In genomic region chr19:16605552-16605951, GRCh38 we compare ENCODE assay signal across 9 cellular contexts.
A peak's percentile ranks its signal among the peaks of the same experiment; 100 is the strongest.
DNase-seq lines count a peak whose midpoint lies in the region; ATAC-seq and TF ChIP-seq lines count a peak whose summit lies in the region.
"Had no signal": no experiment of that assay in that cellular context is flagged by ENCODE, and none has a peak within 500 bp of the region (broad histone marks: within the 10 kb centered on the region; RNA-seq: fewer than 3 reads in every experiment).

No MANE protein-coding gene starts in this region.

- peak; percentile 88 for DNase-seq in DMS79 (lab: John Stamatoyannopoulos, UW)
- peak; percentile 54 for DNase-seq in medulla oblongata (ENCODE audit: extremely low spot score)
- DNase-seq in stimulated activated CD4-positive, alpha-beta T cell treated with anti-CD3 and anti-CD28 coated beads, Interleukin-12 subunit alpha, Interleukin-12 subunit beta, amount 100 ng/mL, for 4 hours = no peak
- DNase-seq in SIG-M5 (lab: John Stamatoyannopoulos, UW) = no peak
- DNase-seq: SHP77; stimulated activated CD4-positive, alpha-beta T cell treated with anti-CD3 and anti-CD28 coated beads, Interleukin-15, amount 100 ng/mL, for 24 hours; testis had no signal

- no peak overlapping the region for H2AFZ ChIP-seq in SU-DHL-6 (ENCODE audit: low read depth, low read length, severe bottlenecking)

- H3F3A ChIP-seq in SU-DHL-6 (ENCODE audit: insufficient read depth) = peaks cover 22% of the 10 kb centered on the region

- H4K20me1 ChIP-seq in SU-DHL-6 (ENCODE audit: low read depth, low read length) = peaks cover 5% of the 10 kb centered on the region; the same call in 1 of the 2 replicates

- no peak overlapping the region for H3K4me3 ChIP-seq in SU-DHL-6 (ENCODE audit: insufficient read depth, low read length, poor library complexity, severe bottlenecking)
- H3K4me3 ChIP-seq: testis had no signal

- peak overlapping the region; percentile 52 for H3K4me2 ChIP-seq in SU-DHL-6 (ENCODE audit: low read depth, low read length, poor library complexity, severe bottlenecking)

- H3K27me3 ChIP-seq in SU-DHL-6 (ENCODE audit: low read length) = no peaks in the 10 kb centered on the region
- H3K27me3 ChIP-seq: testis had no signal

- H3K27ac ChIP-seq in SU-DHL-6 (ENCODE audit: low read depth, low read length) = peak overlapping the region; percentile 80
- H3K27ac ChIP-seq: testis had no signal

- H3K36me3 ChIP-seq in SU-DHL-6 (ENCODE audit: low read length) = no peaks in the 10 kb centered on the region

- no peak for TF ChIP-seq CTCF in SU-DHL-6 (IDR thresholded peaks at IDR 0.05; ENCODE audit: insufficient read depth, low read length, poor library complexity, severe bottlenecking)

- peaks cover 100% of the 10 kb centered on the region for H3K79me2 ChIP-seq in SU-DHL-6 (ENCODE audit: insufficient read depth, low read length)

- H3K9ac ChIP-seq in SU-DHL-6 (ENCODE audit: low read length) = peak overlapping the region; percentile 16

- ATAC-seq in activated CD4-positive, CD25-positive, alpha-beta regulatory T cell treated with anti-CD3 and anti-CD28 coated beads, Interleukin-2, amount 50 U/mL, for 24 hours = no peak

- H3K9me2 ChIP-seq in SU-DHL-6 (replicated peaks; ENCODE audit: insufficient read depth, low read length) = no peaks in the 10 kb centered on the region

- H3K9me3 ChIP-seq in SU-DHL-6 (ENCODE audit: insufficient read depth, low read length) = no peaks in the 10 kb centered on the region
- H3K9me3 ChIP-seq: testis had no signal

Comparison
In these comparisons a context has a peak if more than half of its experiments do, and no peak if none do; other contexts are left out.
1. DNase-seq: peak in DMS79 (single experiment) and medulla oblongata (single experiment); none in stimulated activated CD4-positive, alpha-beta T cell treated with anti-CD3 and anti-CD28 coated beads, Interleukin-12 subunit alpha, Interleukin-12 subunit beta, amount 100 ng/mL, for 4 hours (single experiment) and SIG-M5 (single experiment).